In genomic region chr10:47261121-47261520, GRCh38 we compare ENCODE assay signal across 1 cellular context.
TF ChIP-seq lines count a peak whose summit lies in the region.

No MANE protein-coding gene starts in this region.

TF ChIP-seq in WTC11, 78 proteins besides CTCF, POLR2A, EP300 and RAD21 (continued from another document):
- TF ChIP-seq, protein P1, sequence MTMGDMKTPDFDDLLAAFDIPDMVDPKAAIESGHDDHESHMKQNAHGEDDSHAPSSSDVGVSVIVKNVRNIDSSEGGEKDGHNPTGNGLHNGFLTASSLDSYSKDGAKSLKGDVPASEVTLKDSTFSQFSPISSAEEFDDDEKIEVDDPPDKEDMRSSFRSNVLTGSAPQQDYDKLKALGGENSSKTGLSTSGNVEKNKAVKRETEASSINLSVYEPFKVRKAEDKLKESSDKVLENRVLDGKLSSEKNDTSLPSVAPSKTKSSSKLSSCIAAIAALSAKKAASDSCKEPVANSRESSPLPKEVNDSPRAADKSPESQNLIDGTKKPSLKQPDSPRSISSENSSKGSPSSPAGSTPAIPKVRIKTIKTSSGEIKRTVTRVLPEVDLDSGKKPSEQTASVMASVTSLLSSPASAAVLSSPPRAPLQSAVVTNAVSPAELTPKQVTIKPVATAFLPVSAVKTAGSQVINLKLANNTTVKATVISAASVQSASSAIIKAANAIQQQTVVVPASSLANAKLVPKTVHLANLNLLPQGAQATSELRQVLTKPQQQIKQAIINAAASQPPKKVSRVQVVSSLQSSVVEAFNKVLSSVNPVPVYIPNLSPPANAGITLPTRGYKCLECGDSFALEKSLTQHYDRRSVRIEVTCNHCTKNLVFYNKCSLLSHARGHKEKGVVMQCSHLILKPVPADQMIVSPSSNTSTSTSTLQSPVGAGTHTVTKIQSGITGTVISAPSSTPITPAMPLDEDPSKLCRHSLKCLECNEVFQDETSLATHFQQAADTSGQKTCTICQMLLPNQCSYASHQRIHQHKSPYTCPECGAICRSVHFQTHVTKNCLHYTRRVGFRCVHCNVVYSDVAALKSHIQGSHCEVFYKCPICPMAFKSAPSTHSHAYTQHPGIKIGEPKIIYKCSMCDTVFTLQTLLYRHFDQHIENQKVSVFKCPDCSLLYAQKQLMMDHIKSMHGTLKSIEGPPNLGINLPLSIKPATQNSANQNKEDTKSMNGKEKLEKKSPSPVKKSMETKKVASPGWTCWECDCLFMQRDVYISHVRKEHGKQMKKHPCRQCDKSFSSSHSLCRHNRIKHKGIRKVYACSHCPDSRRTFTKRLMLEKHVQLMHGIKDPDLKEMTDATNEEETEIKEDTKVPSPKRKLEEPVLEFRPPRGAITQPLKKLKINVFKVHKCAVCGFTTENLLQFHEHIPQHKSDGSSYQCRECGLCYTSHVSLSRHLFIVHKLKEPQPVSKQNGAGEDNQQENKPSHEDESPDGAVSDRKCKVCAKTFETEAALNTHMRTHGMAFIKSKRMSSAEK (CRISPR knock-in tag; IDR thresholded peaks at IDR 0.05; ENCODE audit: borderline replicate concordance) = no peak
- TF ChIP-seq, protein P2, sequence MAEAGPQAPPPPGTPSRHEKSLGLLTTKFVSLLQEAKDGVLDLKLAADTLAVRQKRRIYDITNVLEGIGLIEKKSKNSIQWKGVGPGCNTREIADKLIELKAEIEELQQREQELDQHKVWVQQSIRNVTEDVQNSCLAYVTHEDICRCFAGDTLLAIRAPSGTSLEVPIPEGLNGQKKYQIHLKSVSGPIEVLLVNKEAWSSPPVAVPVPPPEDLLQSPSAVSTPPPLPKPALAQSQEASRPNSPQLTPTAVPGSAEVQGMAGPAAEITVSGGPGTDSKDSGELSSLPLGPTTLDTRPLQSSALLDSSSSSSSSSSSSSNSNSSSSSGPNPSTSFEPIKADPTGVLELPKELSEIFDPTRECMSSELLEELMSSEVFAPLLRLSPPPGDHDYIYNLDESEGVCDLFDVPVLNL (CRISPR knock-in tag; IDR thresholded peaks at IDR 0.05; ENCODE audit: borderline replicate concordance, low read depth) = no peak
- TF ChIP-seq TP53 (CRISPR knock-in tag; IDR thresholded peaks at IDR 0.05) (no peak), CBFB (CRISPR knock-in tag; IDR thresholded peaks at IDR 0.05; ENCODE audit: low read depth) (no peak)
